In the genomic region with DNA sequence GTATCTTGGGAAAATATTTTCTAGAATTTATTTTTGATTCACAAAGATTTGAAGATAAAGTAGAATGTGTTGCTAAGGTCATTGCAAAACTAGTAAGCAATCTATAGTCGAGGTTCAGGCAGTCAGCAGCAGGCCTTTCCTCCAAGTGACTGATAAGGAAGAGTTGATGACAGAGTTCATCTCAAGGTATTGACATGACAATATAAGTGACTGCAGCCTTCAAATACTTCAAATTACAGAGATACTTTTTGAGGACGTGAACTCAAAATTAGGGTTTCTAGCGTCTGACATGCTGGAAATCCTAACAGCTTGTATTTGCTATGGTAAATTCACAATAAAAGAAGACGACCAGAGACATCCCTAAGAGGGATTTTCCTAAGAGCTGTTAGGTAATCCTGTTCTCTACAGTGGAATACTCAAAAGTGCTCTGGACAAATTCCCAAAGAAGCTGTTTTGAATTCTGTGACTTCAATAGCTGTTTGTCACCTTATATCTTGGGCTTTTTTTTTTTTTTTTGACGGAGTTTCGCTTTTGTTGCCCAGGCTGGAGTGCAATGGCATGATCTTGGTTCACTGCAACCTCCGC, we compare ENCODE assay signal across 23 cellular contexts.
"Had no signal": no experiment of that assay in that cellular context is flagged by ENCODE, and none has a peak within 500 bp of the region (broad histone marks: within the 10 kb centered on the region; RNA-seq: fewer than 3 reads in every experiment).

No MANE protein-coding gene starts in this region.

- H3K4me1 ChIP-seq: parathyroid adenoma had no signal

- H3K27ac ChIP-seq: esophagus squamous epithelium, parathyroid adenoma, skin epidermis, upper lobe of left lung had no signal

- H2AFZ ChIP-seq: parathyroid adenoma had no signal

- ATAC-seq: activated T-helper 17 cell treated with anti-CD3 and anti-CD28 coated beads, Interleukin-2, amount 50 U/mL, for 72 hours; naive thymus-derived CD8-positive, alpha-beta T cell; SK-N-SH treated with all-trans-retinoic acid at 6 μM for 48 hours; stimulated activated naive B cell treated with anti-CD40 and anti-IgM and Interleukin-4, amounts not matched to agents 10 μg/mL and 1 μg/mL and 100 μg/mL, for 72 hours had no signal

- H3K27me3 ChIP-seq: esophagus squamous epithelium, upper lobe of left lung had no signal

- H3K9ac ChIP-seq: parathyroid adenoma had no signal

- H3K36me3 ChIP-seq: esophagus squamous epithelium, upper lobe of left lung had no signal

- H3K4me3 ChIP-seq: esophagus squamous epithelium, skin epidermis, upper lobe of left lung had no signal

- H3K9me3 ChIP-seq: esophagus squamous epithelium, upper lobe of left lung had no signal

- DNase-seq: activated CD4-positive, CD25-positive, alpha-beta regulatory T cell treated with anti-CD3 and anti-CD28 coated beads, Interleukin-2, amount 50 U/mL, for 72 hours; activated naive CD4-positive, alpha-beta T cell treated with Interleukin-2 at 50 U/mL for 16 hours; activated T-cell treated with anti-CD3 and anti-CD28 coated beads for 4 hours; caudate nucleus; cortex of kidney; effector CD8-positive, alpha-beta T cell; esophagus squamous epithelium; foreskin fibroblast; left cardiac atrium; mammary epithelial cell; naive thymus-derived CD8-positive, alpha-beta T cell; retina; stimulated activated CD4-positive, alpha-beta T cell treated with anti-CD3 and anti-CD28 coated beads, Interleukin-15, amount 100 ng/mL, for 24 hours; stimulated activated CD4-positive, alpha-beta T cell treated with anti-CD3 and anti-CD28 coated beads, Interleukin-4, amount 100 ng/mL, for 1 hour; stimulated activated naive B cell treated with anti-CD40 and anti-IgM and Interleukin-4, amounts not matched to agents 10 μg/mL and 1 μg/mL and 100 μg/mL, for 72 hours; substantia nigra; T-helper 1 cell; T1000; upper lobe of left lung had no signal
